ENCODE assay signal across 20 cellular contexts in the genomic region with DNA sequence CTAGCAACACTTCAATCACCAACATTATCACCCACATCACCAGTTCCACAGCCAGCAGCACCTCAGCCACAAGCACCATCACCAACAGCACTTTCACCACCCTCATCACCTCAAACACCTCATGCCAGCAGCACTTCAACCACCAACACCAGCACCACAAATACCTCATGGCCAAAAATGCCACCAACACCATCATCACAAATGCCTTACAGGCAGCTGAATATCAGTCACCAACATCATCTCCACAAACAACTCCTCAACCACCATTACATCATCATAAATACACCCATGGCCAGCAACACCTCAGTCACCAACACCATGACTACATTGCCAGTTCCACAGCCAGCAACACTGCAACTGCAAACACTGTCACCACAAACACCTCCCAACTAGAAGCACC. TPM values are rescaled to one million over a fixed set of nuclear protein-coding genes. Genes with fewer than 3 reads are reported as not detected.
A peak's percentile ranks its signal among the peaks of the same experiment; 100 is the strongest.
DNase-seq lines count a peak whose midpoint lies in the region; ATAC-seq, FAIRE-seq and TF ChIP-seq lines count a peak whose summit lies in the region.
"Had no signal": no experiment of that assay in that cellular context is flagged by ENCODE, and none has a peak within 500 bp of the region (broad histone marks: within the 10 kb centered on the region; RNA-seq: fewer than 3 reads in every experiment).

No MANE protein-coding gene starts in this region.

- H2AFZ ChIP-seq in H1 (ENCODE audit: low read length), result no peak overlapping the region

- DNase-seq in activated gamma-delta T cell treated with Interleukin-2 at 50 U/mL for 16 hours, result peak; percentile 26
- no peak for DNase-seq in activated gamma-delta T cell (lab: John Stamatoyannopoulos, UW)
- no peak for DNase-seq in H1 (ENCODE audit: low read depth in 1 of 2, low spot score in 2 of 2)
- DNase-seq in stimulated activated effector memory CD8-positive, alpha-beta T cell treated with anti-CD3 and anti-CD28 coated beads, Interleukin-12 subunit alpha, Interleukin-12 subunit beta, amount 100 ng/mL, for 72 hours (ENCODE audit: low spot score in 2 of 2), result peak in 1 of 2 donors; percentile 62
- DNase-seq in mesothelial cell of epicardium (ENCODE audit: low spot score in 2 of 2, unreplicated experiment in 2 of 2), result no peak
- DNase-seq in posterior vena cava (ENCODE audit: low spot score), result no peak
- DNase-seq: ACHN; CD4-positive, alpha-beta T cell; DMS79 treated with DMSO at 0.1 percent for 48 hours; KBM-7; NCI-H1436 treated with DMSO at 0.1 percent for 48 hours; NCI-H2081 treated with DMSO at 0.1 percent for 48 hours; NCI-H226; NCI-H526 treated with DMSO at 0.1 percent for 48 hours had no signal

- H3K27ac ChIP-seq in HEK293 (ENCODE audit: extremely low read depth, low read depth, low read length) (no peak overlapping the region), H1 (ENCODE audit: low read depth, low read length) (no peak overlapping the region)
- H3K27ac ChIP-seq: HL-60 had no signal

- H3K56ac ChIP-seq in H1 (replicated peaks; ENCODE audit: insufficient read length, low read depth, low read length), result no peak overlapping the region

- CTCF ChIA-PET in HEK293 (lab: Yijun Ruan, JAX) (interaction anchor here (1.3 kb wide), 1 partner anchor 11 kb away, joined by 3 read pairs; a partner anchor contains a TSS), H1 (lab: Charles Lee; ENCODE audit: partially characterized antibody) (no interaction called here)

- no peak overlapping the region for H3K4ac ChIP-seq in H1 (replicated peaks; ENCODE audit: insufficient read length, low read depth, low read length)

- no peak overlapping the region for H3K4me3 ChIP-seq in HEK293 (ENCODE audit: low read depth, low read length)
- no peak overlapping the region; a peak in 1 of 8 replicates for H3K4me3 ChIP-seq in H1 (ENCODE audit: extremely low read depth in 1 of 4, insufficient read depth in 2 of 4, low read depth in 3 of 4, low read length in 4 of 4)

- H3K9me3 ChIP-seq in HEK293 (ENCODE audit: control insufficient read depth, insufficient read depth, low read depth, low read length), result no peaks in the 10 kb centered on the region
- H3K9me3 ChIP-seq in H1 (ENCODE audit: insufficient read depth in 2 of 2, low read depth in 1 of 2, low read length in 1 of 2), result no peaks in the 10 kb centered on the region

- H3K9ac ChIP-seq in H1 (replicated peaks in 1 of 4; ENCODE audit: extremely low read depth in 1 of 4, low read depth in 3 of 4, low read length in 3 of 4), result no peak overlapping the region

- H3K23me2 ChIP-seq in H1 (ENCODE audit: low read depth, low read length), result peaks cover 14% of the 10 kb centered on the region

- H3K4me1 ChIP-seq in HEK293 (ENCODE audit: control insufficient read depth, insufficient read depth, low read length) (no peaks in the 10 kb centered on the region), H1 (replicated peaks in 1 of 4; ENCODE audit: control insufficient read depth in 3 of 4, insufficient read depth in 4 of 4, low read length in 3 of 4) (no peaks in the 10 kb centered on the region; a peak in 1 of 7 replicates)

- no peak overlapping the region for H3K4me2 ChIP-seq in H1 (ENCODE audit: insufficient read depth in 1 of 2, low read depth in 2 of 2, low read length in 2 of 2)

- TF ChIP-seq EP300 in H1 (IDR thresholded peaks at IDR 0.05; ENCODE audit: borderline replicate concordance in 1 of 2, low read depth in 2 of 2, low read length in 2 of 2), result no peak

- H3K9me3 Mint-ChIP-seq in stimulated activated effector memory CD8-positive, alpha-beta T cell treated with anti-CD3 and anti-CD28 coated beads, Interleukin-12 subunit alpha, Interleukin-12 subunit beta, amount 100 ng/mL, for 72 hours, result no peaks in the 10 kb centered on the region
- H3K9me3 Mint-ChIP-seq in mesothelial cell of epicardium, result no peaks in the 10 kb centered on the region
- H3K9me3 Mint-ChIP-seq: CD4-positive, alpha-beta T cell had no signal

- intact Hi-C loops in posterior vena cava (cut with DNase I), result no loop called here

- no peak overlapping the region for H4K8ac ChIP-seq in H1 (ENCODE audit: extremely low read depth, insufficient read depth, low read length)

- H3K27me3 Mint-ChIP-seq in mesothelial cell of epicardium (ENCODE audit: low read depth), result peaks cover 4% of the 10 kb centered on the region
- H3K27me3 Mint-ChIP-seq: CD4-positive, alpha-beta T cell had no signal

- H3K14ac ChIP-seq in H1 (ENCODE audit: insufficient read length), result no peak overlapping the region

- peak; percentile 81 for ATAC-seq in stimulated activated effector memory CD8-positive, alpha-beta T cell treated with anti-CD3 and anti-CD28 coated beads, Interleukin-12 subunit alpha, Interleukin-12 subunit beta, amount 100 ng/mL, for 72 hours

- H2BK5ac ChIP-seq in H1 (ENCODE audit: low read depth, low read length), result no peak overlapping the region

- H3K79me2 ChIP-seq in H1 (ENCODE audit: control insufficient read depth in 1 of 2, insufficient read depth in 2 of 2, low read length in 2 of 2), result no peaks in the 10 kb centered on the region

- no peak overlapping the region for H4K5ac ChIP-seq in H1 (ENCODE audit: insufficient read length, low read depth, low read length)

- no peak overlapping the region for H3K27ac Mint-ChIP-seq in stimulated activated effector memory CD8-positive, alpha-beta T cell treated with anti-CD3 and anti-CD28 coated beads, Interleukin-12 subunit alpha, Interleukin-12 subunit beta, amount 100 ng/mL, for 72 hours
- H3K27ac Mint-ChIP-seq in mesothelial cell of epicardium, result no peak overlapping the region
- H3K27ac Mint-ChIP-seq: CD4-positive, alpha-beta T cell had no signal

- peak overlapping the region; percentile 50; the same call in 1 of the 2 replicates for H2BK12ac ChIP-seq in H1 (ENCODE audit: low read depth, low read length)

- no peaks in the 10 kb centered on the region for H3K79me1 ChIP-seq in H1 (ENCODE audit: low read depth, low read length)

- H2AK5ac ChIP-seq in H1 (ENCODE audit: low read depth, low read length), result peak overlapping the region; percentile 96; the same call in 1 of the 2 replicates

- no peak for TF ChIP-seq RAD21 in H1 (IDR thresholded peaks at IDR 0.05 in 1 of 2, conservative IDR thresholded peaks at IDR 0.05 in 1 of 2; ENCODE audit: low read depth in 2 of 2, low read length in 2 of 2)

- H4K91ac ChIP-seq in H1 (replicated peaks; ENCODE audit: insufficient read length, low read length), result peak overlapping the region; percentile 49

- H2BK120ac ChIP-seq in H1 (replicated peaks; ENCODE audit: low read depth, low read length), result no peak overlapping the region

- peaks cover 0 to 4% of the 10 kb centered on the region in 2 experiments for H4K20me1 ChIP-seq in H1 (replicated peaks in 1 of 2; ENCODE audit: control insufficient read depth in 1 of 2, insufficient read depth in 2 of 2, low read length in 2 of 2)

- TF ChIP-seq CTCF in HEK293 (tag by site-specific recombination; IDR thresholded peaks at IDR 0.05) (no peak), H1 (IDR thresholded peaks at IDR 0.05; ENCODE audit: control extremely low read depth in 1 of 3, insufficient read depth in 1 of 3, low read depth in 1 of 3, low read length in 3 of 3) (no peak), mesothelial cell of epicardium (IDR thresholded peaks at IDR 0.05; ENCODE audit: unreplicated experiment) (no peak)

- no peak overlapping the region; the same call in 1 of the 2 replicates for H2BK15ac ChIP-seq in H1 (ENCODE audit: low read length)

- no peak for FAIRE-seq in H1 (lab: Jason Lieb, UNC)
- FAIRE-seq: D721Med, G401.6 had no signal

- H3K4me1 Mint-ChIP-seq in stimulated activated effector memory CD8-positive, alpha-beta T cell treated with anti-CD3 and anti-CD28 coated beads, Interleukin-12 subunit alpha, Interleukin-12 subunit beta, amount 100 ng/mL, for 72 hours, result no peaks in the 10 kb centered on the region
- H3K4me1 Mint-ChIP-seq in mesothelial cell of epicardium, result no peaks in the 10 kb centered on the region

- POLR2A ChIA-PET in HEK293 (lab: Yijun Ruan, JAX) (no interaction called here), H1 (lab: Charles Lee; ENCODE audit: partially characterized antibody) (no interaction called here)

- no peak for TF ChIP-seq POLR2A in H1 (IDR thresholded peaks at IDR 0.05; ENCODE audit: control extremely low read depth in 1 of 2, low read depth in 2 of 2, low read length in 2 of 2)

- H3K23ac ChIP-seq in H1 (ENCODE audit: insufficient read length), result no peak overlapping the region

- no peak overlapping the region for H3K4me3 Mint-ChIP-seq in stimulated activated effector memory CD8-positive, alpha-beta T cell treated with anti-CD3 and anti-CD28 coated beads, Interleukin-12 subunit alpha, Interleukin-12 subunit beta, amount 100 ng/mL, for 72 hours
- H3K4me3 Mint-ChIP-seq in mesothelial cell of epicardium, result no peak overlapping the region
- H3K4me3 Mint-ChIP-seq: CD4-positive, alpha-beta T cell had no signal

- no peaks in the 10 kb centered on the region for H3K36me3 ChIP-seq in HEK293 (ENCODE audit: control insufficient read depth in 2 of 2, insufficient read depth in 1 of 2, low read length in 2 of 2)
- H3K36me3 ChIP-seq in H1 (ENCODE audit: control insufficient read depth in 2 of 4, insufficient read depth in 4 of 4, low read length in 3 of 4), result no peaks in the 10 kb centered on the region

- peaks cover 7% of the 10 kb centered on the region for H3K36me3 Mint-ChIP-seq in stimulated activated effector memory CD8-positive, alpha-beta T cell treated with anti-CD3 and anti-CD28 coated beads, Interleukin-12 subunit alpha, Interleukin-12 subunit beta, amount 100 ng/mL, for 72 hours
- no peaks in the 10 kb centered on the region for H3K36me3 Mint-ChIP-seq in mesothelial cell of epicardium

- no peak overlapping the region for H3K18ac ChIP-seq in H1 (ENCODE audit: extremely low read depth, low read length)

- no peaks in the 10 kb centered on the region; a peak in 2 of 7 replicates for H3K27me3 ChIP-seq in H1 (replicated peaks in 1 of 4; ENCODE audit: control insufficient read depth in 3 of 4, extremely low read depth in 1 of 4, insufficient read depth in 3 of 4, low read length in 3 of 4)

- no peak overlapping the region for H2BK20ac ChIP-seq in H1 (ENCODE audit: low read length)

RNA-seq across cellular contexts. Expression of a gene that starts 10.4 kb away (rescaled TPM):
- total RNA-seq in H1 (2021; fragmentation: NEBNext Ultra II Directional; extraction: Animal tissue kit (Norgen Biotek cat#: 25700)), result 0.29 TPM in 1 of 2 replicates, not detected in the other
- polyA plus RNA-seq in H1 (2011; rRNA removed), result 0.67 TPM in 2 replicates
- polyA plus RNA-seq in H1 (2011; cell fraction: cytosol; rRNA removed), result 0.32 TPM
- 1.2 TPM for polyA plus RNA-seq in H1 (2011; cell fraction: nucleus; rRNA removed)
- 0.39 to 0.69 TPM (median 0.57 TPM) in 3 of 4 replicates, not detected in the other for polyA plus RNA-seq in H1 (2012, experiment 1 of 2)
- polyA plus RNA-seq in H1 (2012, experiment 2 of 2), result 0.41 TPM
- 1.2 TPM for polyA plus RNA-seq in H1 (2013, experiment 1 of 2)
- polyA plus RNA-seq in H1 (2013, experiment 2 of 2), result 1.1 TPM
- polyA minus RNA-seq in H1 (2011; rRNA and poly(A)+ RNA removed), result 0.12 TPM in 1 of 2 replicates, not detected in the other
- not detected for polyA minus RNA-seq in H1 (2011; cell fraction: cytosol; rRNA and poly(A)+ RNA removed)
- not detected for polyA minus RNA-seq in H1 (2011; cell fraction: nucleus; rRNA and poly(A)+ RNA removed)
- total RNA-seq in mesothelial cell of epicardium (not detected in 3 replicates), posterior vena cava (under 1 TPM; 0.23 to 0.71 TPM)
- total RNA-seq: CD4-positive, alpha-beta T cell; RPMI7951 had no signal

RNA-seq across cellular contexts. Expression of a gene that starts 10.9 kb away (rescaled TPM):
- total RNA-seq in H1 (2021; fragmentation: NEBNext Ultra II Directional; extraction: Animal tissue kit (Norgen Biotek cat#: 25700)), result 99.7 and 109 TPM in 2 replicates
- 120 TPM in 2 replicates for polyA plus RNA-seq in H1 (2011; rRNA removed)
- 100 TPM for polyA plus RNA-seq in H1 (2011; cell fraction: cytosol; rRNA removed)
- polyA plus RNA-seq in H1 (2011; cell fraction: nucleus; rRNA removed), result 77.3 TPM
- 55.2 to 165 TPM (median 152 TPM) in 4 replicates for polyA plus RNA-seq in H1 (2012, experiment 1 of 2)
- polyA plus RNA-seq in H1 (2012, experiment 2 of 2), result 95.9 TPM
- 60.6 TPM for polyA plus RNA-seq in H1 (2013, experiment 1 of 2)
- 68.5 TPM for polyA plus RNA-seq in H1 (2013, experiment 2 of 2)
- polyA minus RNA-seq in H1 (2011; rRNA and poly(A)+ RNA removed), result 42.8 and 56.6 TPM in 2 replicates
- polyA minus RNA-seq in H1 (2011; cell fraction: cytosol; rRNA and poly(A)+ RNA removed), result 97.4 TPM
- polyA minus RNA-seq in H1 (2011; cell fraction: nucleus; rRNA and poly(A)+ RNA removed), result 61.8 TPM
- total RNA-seq in mesothelial cell of epicardium (83.9 to 93.7 TPM (median 85.2 TPM) in 3 replicates), posterior vena cava (10 to 100 TPM; 71.9 to 83.5 TPM)

RNA-seq across cellular contexts. Expression of a gene that starts 14.6 kb away (rescaled TPM):
- not detected in 2 replicates for total RNA-seq in H1 (2021; fragmentation: NEBNext Ultra II Directional; extraction: Animal tissue kit (Norgen Biotek cat#: 25700))
- polyA plus RNA-seq in H1 (2011; rRNA removed), result 0.13 TPM in 1 of 2 replicates, not detected in the other
- 0.08 TPM for polyA plus RNA-seq in H1 (2011; cell fraction: cytosol; rRNA removed)
- polyA plus RNA-seq in H1 (2011; cell fraction: nucleus; rRNA removed), result 0.10 TPM
- polyA plus RNA-seq in H1 (2012, experiment 1 of 2), result not detected in 4 replicates
- not detected for polyA plus RNA-seq in H1 (2012, experiment 2 of 2)
- not detected for polyA plus RNA-seq in H1 (2013, experiment 1 of 2)
- polyA plus RNA-seq in H1 (2013, experiment 2 of 2), result not detected
- polyA minus RNA-seq in H1 (2011; rRNA and poly(A)+ RNA removed), result not detected in 2 replicates
- polyA minus RNA-seq in H1 (2011; cell fraction: cytosol; rRNA and poly(A)+ RNA removed), result not detected
- polyA minus RNA-seq in H1 (2011; cell fraction: nucleus; rRNA and poly(A)+ RNA removed), result not detected
- total RNA-seq in mesothelial cell of epicardium (not detected in 3 replicates), posterior vena cava (1 to 10 TPM; 2.2 to 3.0 TPM)
- total RNA-seq: RPMI7951 had no signal

RNA-seq across cellular contexts. Expression of a gene that starts 22.6 kb away (rescaled TPM):
- not detected in 2 replicates for total RNA-seq in H1 (2021; fragmentation: NEBNext Ultra II Directional; extraction: Animal tissue kit (Norgen Biotek cat#: 25700))
- not detected in 2 replicates for polyA plus RNA-seq in H1 (2011; rRNA removed)
- polyA plus RNA-seq in H1 (2011; cell fraction: cytosol; rRNA removed), result not detected
- not detected for polyA plus RNA-seq in H1 (2011; cell fraction: nucleus; rRNA removed)
- polyA plus RNA-seq in H1 (2012, experiment 1 of 2), result not detected in 4 replicates
- polyA plus RNA-seq in H1 (2012, experiment 2 of 2), result not detected
- not detected for polyA plus RNA-seq in H1 (2013, experiment 1 of 2)
- not detected for polyA plus RNA-seq in H1 (2013, experiment 2 of 2)
- polyA minus RNA-seq in H1 (2011; rRNA and poly(A)+ RNA removed), result not detected in 2 replicates
- polyA minus RNA-seq in H1 (2011; cell fraction: cytosol; rRNA and poly(A)+ RNA removed), result not detected
- polyA minus RNA-seq in H1 (2011; cell fraction: nucleus; rRNA and poly(A)+ RNA removed), result not detected
- total RNA-seq in mesothelial cell of epicardium (not detected in 3 replicates), posterior vena cava (1 to 10 TPM; 1.2 to 2.9 TPM)
- total RNA-seq: CD4-positive, alpha-beta T cell; OCI-LY7; RPMI7951 had no signal

RNA-seq across cellular contexts. Expression of a gene that starts 40.4 kb away (rescaled TPM):
- 0.35 and 1.0 TPM in 2 replicates for total RNA-seq in H1 (2021; fragmentation: NEBNext Ultra II Directional; extraction: Animal tissue kit (Norgen Biotek cat#: 25700))
- polyA plus RNA-seq in H1 (2011; rRNA removed), result 2.9 and 3.2 TPM in 2 replicates
- polyA plus RNA-seq in H1 (2011; cell fraction: cytosol; rRNA removed), result 2.8 TPM
- 2.7 TPM for polyA plus RNA-seq in H1 (2011; cell fraction: nucleus; rRNA removed)
- polyA plus RNA-seq in H1 (2012, experiment 1 of 2), result 0.69 to 1.7 TPM (median 1.1 TPM) in 4 replicates
- 1.3 TPM for polyA plus RNA-seq in H1 (2012, experiment 2 of 2)
- polyA plus RNA-seq in H1 (2013, experiment 1 of 2), result 0.69 TPM
- 0.66 TPM for polyA plus RNA-seq in H1 (2013, experiment 2 of 2)
- polyA minus RNA-seq in H1 (2011; rRNA and poly(A)+ RNA removed), result not detected in 2 replicates
- polyA minus RNA-seq in H1 (2011; cell fraction: cytosol; rRNA and poly(A)+ RNA removed), result not detected
- not detected for polyA minus RNA-seq in H1 (2011; cell fraction: nucleus; rRNA and poly(A)+ RNA removed)
- total RNA-seq in mesothelial cell of epicardium, result not detected in 3 replicates
- 1 to 10 TPM; 2.2 to 6.6 TPM for total RNA-seq in posterior vena cava
- total RNA-seq: CD4-positive, alpha-beta T cell; OCI-LY7; RPMI7951 had no signal
